8 cellular contexts compared by ENCODE assay signal in the genomic region with DNA sequence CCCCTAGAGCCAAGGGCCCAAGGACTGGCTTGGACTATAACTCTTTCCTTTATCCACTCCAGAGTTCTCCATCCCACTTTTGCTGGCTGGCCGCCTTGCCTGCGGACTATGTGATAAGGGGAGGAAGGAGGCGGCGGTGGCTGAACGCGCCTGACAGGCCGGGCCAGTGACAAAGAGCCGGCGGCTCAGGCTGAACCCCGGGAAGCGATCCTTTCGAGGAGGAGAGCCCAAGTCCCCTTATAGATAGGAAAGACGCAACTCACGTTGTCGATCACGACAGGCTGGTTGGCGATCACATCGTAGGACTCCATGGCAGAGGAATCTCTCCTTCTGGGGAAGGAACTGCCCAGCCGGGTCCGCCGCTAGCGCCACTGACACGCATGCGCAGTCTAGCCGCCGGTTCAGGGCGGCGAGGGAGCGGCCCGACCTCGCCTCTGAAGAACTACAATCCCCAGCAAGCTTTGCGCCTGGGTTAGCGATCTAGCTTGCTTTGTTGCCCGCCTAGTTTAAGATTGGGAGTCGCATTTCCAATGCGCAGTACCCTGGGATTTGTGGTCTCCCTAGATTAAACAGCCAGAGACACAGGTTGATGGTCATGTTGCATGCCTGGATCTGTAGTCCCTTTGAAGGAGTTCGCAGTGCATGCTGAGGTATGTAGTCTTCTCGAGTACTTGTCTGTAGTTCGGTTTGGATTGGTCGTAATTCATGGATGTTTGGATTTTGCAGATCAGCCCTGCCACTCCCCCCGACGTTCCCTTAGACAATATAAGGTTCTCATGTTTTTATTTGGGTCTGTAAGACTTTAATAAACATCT. TPM values are rescaled to one million over a fixed set of nuclear protein-coding genes. Genes with fewer than 3 reads are reported as not detected.
DNase-seq lines count a peak whose midpoint lies in the region; ATAC-seq and TF ChIP-seq lines count a peak whose summit lies in the region.

A gene (minus strand): TSS at position 376 of the 815 bp plus-strand sequence. CDS start 65 bp downstream, at position 311.

- DNase-seq in Ammon's horn (ENCODE audit: low spot score): peak; percentile 100
- DNase-seq in NCI-H510A (lab: John Stamatoyannopoulos, UW): peak; percentile 96
- peak; percentile 92 for DNase-seq in activated CD4-positive, alpha-beta T cell treated with anti-CD3 and anti-CD28 coated beads for 1 hour
- peak; percentile 94 for DNase-seq in cerebellum (ENCODE audit: low spot score)
- peak; percentile 100 for DNase-seq in islet precursor cell
- DNase-seq in stimulated activated CD4-positive, alpha-beta T cell treated with anti-CD3 and anti-CD28 coated beads, Interleukin-12 subunit alpha, Interleukin-12 subunit beta, amount 100 ng/mL, for 48 hours (ENCODE audit: low read depth in 2 of 3, low spot score in 1 of 3): peak; percentile 89 to 92 (median 89)

- ATAC-seq in HG03432 (IDR thresholded peaks at IDR 0.05; ENCODE audit: unreplicated experiment): peak; percentile 57

- TF ChIP-seq POLR2A in GM19193 (IDR thresholded peaks at IDR 0.05; ENCODE audit: extremely low read depth, insufficient read depth, insufficient read length): peak; percentile 63

RNA-seq across cellular contexts. Expression of the gene that starts here (rescaled TPM):
- 115 TPM for total RNA-seq in cerebellum

Comparison
In these comparisons a context has a peak if more than half of its experiments do, and no peak if none do; other contexts are left out.
1. Peak in every context shown above with its lines: DNase-seq and ATAC-seq.